In the genomic region with DNA sequence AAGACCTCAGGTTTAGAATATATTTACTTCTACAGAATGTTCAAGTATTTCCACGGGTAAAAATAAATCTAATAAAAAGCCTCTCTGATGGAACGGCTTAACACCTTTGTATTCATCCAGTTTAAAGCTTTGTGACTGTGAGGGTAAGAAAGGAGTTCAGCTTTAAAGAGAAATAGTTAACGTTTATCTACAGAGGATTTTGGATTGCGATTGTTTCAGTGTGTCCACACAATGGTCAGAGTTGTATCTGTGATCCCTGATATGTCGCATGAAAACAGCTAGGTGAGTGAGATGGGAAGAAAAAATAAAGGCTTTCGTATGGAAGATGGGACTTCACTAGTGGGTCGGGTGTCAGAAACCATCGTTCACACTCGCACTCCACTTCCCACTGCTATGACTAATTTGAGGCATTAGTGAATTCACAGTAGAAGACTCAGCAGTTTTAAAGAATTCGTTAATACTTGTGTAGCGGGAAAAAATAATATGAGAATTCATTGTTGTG, we compare ENCODE assay signal across 8 cellular contexts. TPM values are rescaled to one million over a fixed set of nuclear protein-coding genes. Genes with fewer than 3 reads are reported as not detected.
DNase-seq lines count a peak whose midpoint lies in the region; ATAC-seq lines count a peak whose summit lies in the region.

No MANE protein-coding gene starts in this region.

- intact Hi-C loops in activated CD4-positive, alpha-beta memory T cell treated with anti-CD3 and anti-CD28 coated beads for 36 hours (cut with micrococcal nuclease), result no loop called here
- intact Hi-C loops in right cardiac atrium (cut with DNase I), result loop anchor here in 1 of 4 donors (10.0 kb wide), 1 partner anchor 54 kb away; no protein-coding TSS in a partner anchor

- POLR2A ChIA-PET in activated CD4-positive, alpha-beta memory T cell treated with anti-CD3 and anti-CD28 coated beads for 36 hours (lab: Charles Lee), result interaction anchor here (1.1 to 2.3 kb wide), 5 partner anchors 10 to 69 kb away, joined by 3 to 10 read pairs (median 3); a partner anchor contains a TSS

- 17% methylated on average over 11 of the region's 11 CpGs for WGBS in right cardiac atrium

- H3K36me3 Mint-ChIP-seq in activated CD4-positive, alpha-beta memory T cell treated with anti-CD3 and anti-CD28 coated beads for 36 hours, result no peaks in the 10 kb centered on the region

- no peaks in the 10 kb centered on the region for H3K36me3 ChIP-seq in skeletal muscle tissue (ENCODE audit: control insufficient read depth in 3 of 3, insufficient read depth in 3 of 3, low read length in 3 of 3)

- ATAC-seq in right cardiac atrium, result no peak
- ATAC-seq in HG02970 (IDR thresholded peaks at IDR 0.05; ENCODE audit: low FRiP score, unreplicated experiment), result no peak
- ATAC-seq in GM21367 (IDR thresholded peaks at IDR 0.05; ENCODE audit: unreplicated experiment), result no peak

- H3K27me3 Mint-ChIP-seq in activated CD4-positive, alpha-beta memory T cell treated with anti-CD3 and anti-CD28 coated beads for 36 hours, result peaks cover 3% of the 10 kb centered on the region

- peak overlapping the region; percentile 77 for H3K4me3 Mint-ChIP-seq in activated CD4-positive, alpha-beta memory T cell treated with anti-CD3 and anti-CD28 coated beads for 36 hours

- CTCF ChIA-PET in activated CD4-positive, alpha-beta memory T cell treated with anti-CD3 and anti-CD28 coated beads for 36 hours (lab: Charles Lee), result interaction anchor here (0.7 to 2.1 kb wide), 15 partner anchors 11 to 845 kb away, joined by 3 to 13 read pairs (median 4); a partner anchor contains a TSS

- H3K27ac ChIP-seq in right cardiac atrium (ENCODE audit: low read length), result peak overlapping the region; percentile 53
- H3K27ac ChIP-seq in skeletal muscle tissue (ENCODE audit: low read depth, low read length), result peak overlapping the region; percentile 26

- no peaks in the 10 kb centered on the region for H3K9me3 ChIP-seq in right cardiac atrium (ENCODE audit: control insufficient read depth, low read length)
- no peaks in the 10 kb centered on the region for H3K9me3 ChIP-seq in skeletal muscle tissue (ENCODE audit: control insufficient read depth in 3 of 3, low read length in 3 of 3)

- no peaks in the 10 kb centered on the region for H3K9me3 Mint-ChIP-seq in activated CD4-positive, alpha-beta memory T cell treated with anti-CD3 and anti-CD28 coated beads for 36 hours

- peak overlapping the region; percentile 88 for H3K4me3 ChIP-seq in right cardiac atrium (ENCODE audit: low read length)
- H3K4me3 ChIP-seq in skeletal muscle tissue (ENCODE audit: low read length in 3 of 3), result peak overlapping the region; percentile 58 to 86 (median 82)

- peaks cover 16% of the 10 kb centered on the region for H3K4me1 Mint-ChIP-seq in activated CD4-positive, alpha-beta memory T cell treated with anti-CD3 and anti-CD28 coated beads for 36 hours (ENCODE audit: low read depth)

- no peak overlapping the region for H3K27ac Mint-ChIP-seq in activated CD4-positive, alpha-beta memory T cell treated with anti-CD3 and anti-CD28 coated beads for 36 hours

- H3K27me3 ChIP-seq in right cardiac atrium (ENCODE audit: control insufficient read depth, insufficient read depth) (no peaks in the 10 kb centered on the region), skeletal muscle tissue (ENCODE audit: control insufficient read depth in 3 of 3, insufficient read depth in 3 of 3, low read length in 3 of 3) (no peaks in the 10 kb centered on the region)

- peak overlapping the region; percentile 10 to 91 (median 64) for H3K9ac ChIP-seq in skeletal muscle tissue (ENCODE audit: low read depth in 1 of 3, low read length in 3 of 3)

- DNase-seq in AG08395 (ENCODE audit: low spot score), result peak; percentile 37
- peak; percentile 52 for DNase-seq in HCEC 1CT
- DNase-seq in activated CD4-positive, alpha-beta memory T cell treated with anti-CD3 and anti-CD28 coated beads for 36 hours, result no peak
- DNase-seq in right cardiac atrium, result no peak
- no peak for DNase-seq in activated CD4-positive, alpha-beta T cell treated with anti-CD3 and anti-CD28 coated beads for 1 hour

- H3K4me1 ChIP-seq in right cardiac atrium (ENCODE audit: control insufficient read depth, insufficient read depth, low read length) (no peaks in the 10 kb centered on the region), skeletal muscle tissue (ENCODE audit: control insufficient read depth in 3 of 3, insufficient read depth in 3 of 3, low read length in 3 of 3) (peaks cover 13 to 21% (median 14%) of the 10 kb centered on the region in 3 donors)

RNA-seq across cellular contexts. Expression of a gene that starts 1.6 kb away (rescaled TPM):
- 10 to 100 TPM; 49.2 to 53.4 TPM for total RNA-seq in activated CD4-positive, alpha-beta memory T cell treated with anti-CD3 and anti-CD28 coated beads for 36 hours
- total RNA-seq in right cardiac atrium, result 100 to 1,000 TPM; 311 to 375 (median 344) TPM
- 228 TPM for polyA plus RNA-seq in right cardiac atrium
- 106 TPM for total RNA-seq in skeletal muscle tissue

Comparison
In these comparisons a context has a peak if more than half of its experiments do, and no peak if none do; other contexts are left out.
1. DNase-seq: peak in AG08395 (single experiment) and HCEC 1CT (single experiment); none in activated CD4-positive, alpha-beta memory T cell treated with anti-CD3 and anti-CD28 coated beads for 36 hours (single experiment), right cardiac atrium (0 of 3) and activated CD4-positive, alpha-beta T cell treated with anti-CD3 and anti-CD28 coated beads for 1 hour (single experiment).